In the genomic region with DNA sequence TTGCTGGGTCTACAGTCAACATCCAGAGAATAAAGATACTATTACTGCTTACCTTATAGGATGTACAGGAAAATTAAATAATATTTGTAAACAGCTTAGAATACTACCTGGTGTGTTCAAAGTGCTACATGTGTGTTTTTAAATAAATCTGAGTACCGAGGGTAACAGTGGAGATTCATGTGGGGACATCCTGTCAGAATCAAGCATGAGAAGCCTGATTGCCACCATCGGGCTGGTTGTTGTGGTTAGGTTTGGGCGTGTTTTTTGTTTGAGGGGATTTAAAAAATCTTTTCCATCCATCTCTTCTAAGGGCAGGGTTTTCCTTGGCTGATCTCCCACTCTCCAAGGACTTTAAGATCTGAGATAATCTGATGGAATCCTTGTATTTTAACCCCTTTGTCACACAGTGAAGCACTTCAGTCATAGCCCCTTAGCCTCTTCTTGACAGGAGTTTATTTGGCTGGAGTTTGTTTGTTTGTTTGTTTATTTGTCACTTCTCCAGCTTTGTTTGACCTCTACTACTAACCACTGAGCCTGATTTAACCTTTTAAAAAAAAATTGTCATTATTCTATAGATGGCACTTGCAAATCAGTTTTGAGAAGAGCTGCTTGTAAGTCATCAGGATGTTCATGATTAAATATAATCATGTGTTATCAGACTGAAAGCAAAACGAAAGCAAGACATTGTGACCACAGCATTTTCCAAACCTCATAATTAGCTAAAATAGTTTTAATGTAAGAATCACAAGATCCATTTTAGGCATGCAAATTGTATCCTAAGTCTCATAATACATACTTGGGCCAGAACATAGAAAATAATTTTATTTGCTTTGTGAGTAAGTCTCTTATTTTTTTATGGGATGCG, we compare ENCODE assay signal across 17 cellular contexts.
"Had no signal": no experiment of that assay in that cellular context is flagged by ENCODE, and none has a peak within 500 bp of the region (broad histone marks: within the 10 kb centered on the region; RNA-seq: fewer than 3 reads in every experiment).

No MANE protein-coding gene starts in this region.

- H3K4me3 Mint-ChIP-seq: activated CD8-positive, alpha-beta T cell treated with anti-CD3 and anti-CD28 coated beads, Interleukin-2, amount 10 ng/mL, durations not matched to agents 7 days and 5 days had no signal

- H3K27ac ChIP-seq: ascending aorta, epithelial cell of prostate, lower lobe of right lung, neutrophil, prostate gland, right lobe of liver, suprapubic skin, WERI-Rb-1 had no signal

- H3K27ac Mint-ChIP-seq: activated CD8-positive, alpha-beta T cell treated with anti-CD3 and anti-CD28 coated beads, Interleukin-2, amount 10 ng/mL, durations not matched to agents 7 days and 5 days had no signal

- H3K4me1 ChIP-seq: ascending aorta, lower lobe of right lung, prostate gland, right lobe of liver, suprapubic skin had no signal

- H3K4me3 ChIP-seq: ascending aorta, lower lobe of right lung, prostate gland, right lobe of liver, suprapubic skin had no signal

- H3K27me3 ChIP-seq: ascending aorta, neutrophil, right lobe of liver, suprapubic skin had no signal

- DNase-seq: activated CD4-positive, alpha-beta T cell treated with anti-CD3 and anti-CD28 coated beads for 4 hours; activated CD8-positive, alpha-beta memory T cell treated with anti-CD3 and anti-CD28 coated beads, Interleukin-2, amount 50 U/mL, for 48 hours; activated CD8-positive, alpha-beta T cell treated with anti-CD3 and anti-CD28 coated beads, Interleukin-2, amount 10 ng/mL, durations not matched to agents 7 days and 5 days; activated naive CD4-positive, alpha-beta T cell; cortex of kidney; effector CD8-positive, alpha-beta T cell; lower lobe of right lung; midbrain; right lobe of liver; stimulated activated naive CD4-positive, alpha-beta T cell treated with Interleukin-2 at 50 U/mL for 16 hours; T-helper 1 cell; WERI-Rb-1 had no signal

- H3K9me3 ChIP-seq: lower lobe of right lung, neutrophil, prostate gland, right lobe of liver, suprapubic skin had no signal

- H3K36me3 ChIP-seq: ascending aorta, lower lobe of right lung, neutrophil, prostate gland, right lobe of liver, suprapubic skin, WERI-Rb-1 had no signal

- ATAC-seq: activated CD8-positive, alpha-beta T cell treated with anti-CD3 and anti-CD28 coated beads, Interleukin-2, amount 10 ng/mL, durations not matched to agents 7 days and 5 days; lower lobe of right lung; right lobe of liver had no signal
